Comparison of ENCODE assay signal across 17 cellular contexts in genomic region chrX:47514553-47515235, GRCh38. TPM values are rescaled to one million over a fixed set of nuclear protein-coding genes. Genes with fewer than 3 reads are reported as not detected.
DNase-seq lines count a peak whose midpoint lies in the region; TF ChIP-seq lines count a peak whose summit lies in the region.
"Had no signal": no experiment of that assay in that cellular context is flagged by ENCODE, and none has a peak within 500 bp of the region (broad histone marks: within the 10 kb centered on the region; RNA-seq: fewer than 3 reads in every experiment).

No MANE protein-coding gene starts in this region.

- peaks cover 14% of the 10 kb centered on the region for H3K4me1 Mint-ChIP-seq in brain

- no peak for TF ChIP-seq CTCF in brain (conservative IDR thresholded peaks at IDR 0.05)

- H3K36me3 Mint-ChIP-seq in brain = no peaks in the 10 kb centered on the region

- no peak overlapping the region for H4K8ac ChIP-seq in mesendoderm (ENCODE audit: low read depth, low read length)

- H3K9ac ChIP-seq in mesendoderm (ENCODE audit: low read length) = no peak overlapping the region

- H3K79me2 ChIP-seq in mesendoderm (ENCODE audit: control insufficient read depth, insufficient read depth, low read length) = no peaks in the 10 kb centered on the region

- no CpG with 5 or more reads among the region's 6 CpGs for WGBS in mesendoderm (ENCODE audit: extremely low coverage, insufficient coverage, low lambda C conversion rate)

- H4K5ac ChIP-seq in mesendoderm (ENCODE audit: low read length) = no peak overlapping the region

- H3K4ac ChIP-seq in mesendoderm (ENCODE audit: low read depth, low read length) = no peak overlapping the region

- H3K18ac ChIP-seq in mesendoderm (ENCODE audit: low read length) = no peak overlapping the region

- DNase-seq in A172 (ENCODE audit: low spot score) = peak; percentile 69
- peak; percentile 82 for DNase-seq in HCEC 1CT
- DNase-seq in kidney glomerular epithelial cell (lab: John Stamatoyannopoulos, UW) = peak; percentile 15
- no peak for DNase-seq in ACHN
- no peak for DNase-seq in NOMO-1 treated with dmso at 0.1 percent for 144 hours (lab: John Stamatoyannopoulos, UW; ENCODE audit: unreplicated experiment)
- DNase-seq in mesendoderm = no peak
- DNase-seq in NCI-H1092 treated with DMSO at 0.1 percent for 48 hours (lab: John Stamatoyannopoulos, UW) = no peak
- DNase-seq: effector CD4-positive, alpha-beta T cell; H7; heart left ventricle; left ventricle myocardium superior; NCI-H2081 treated with DMSO at 0.1 percent for 48 hours; upper lobe of right lung; WERI-Rb-1 had no signal

- no peak overlapping the region for H2BK15ac ChIP-seq in mesendoderm (replicated peaks; ENCODE audit: low read depth)

- in situ Hi-C loops in ACHN (cut with HindIII; ENCODE audit: low pct_ligation_motif_present, low pct_unique_long_range_greater_than_20kb, low sequenced_read_pairs) = no loop called here

- no peaks in the 10 kb centered on the region for H3K36me3 ChIP-seq in mesendoderm (ENCODE audit: control insufficient read depth, insufficient read depth, low read length)
- H3K36me3 ChIP-seq: heart left ventricle, upper lobe of right lung, WERI-Rb-1 had no signal

- no peak overlapping the region for H3K23ac ChIP-seq in mesendoderm (ENCODE audit: low read length)

- no peak overlapping the region for H3K4me2 ChIP-seq in mesendoderm (ENCODE audit: low read length)

- H3K27ac ChIP-seq in mesendoderm (ENCODE audit: low read depth, low read length) = no peak overlapping the region
- H3K27ac ChIP-seq: heart left ventricle, HL-60, SK-N-MC, upper lobe of right lung, WERI-Rb-1 had no signal

- H3K4me1 ChIP-seq in mesendoderm (ENCODE audit: control insufficient read depth, low read depth, low read length) = no peaks in the 10 kb centered on the region
- H3K4me1 ChIP-seq: upper lobe of right lung had no signal

- no peak overlapping the region for H2AK5ac ChIP-seq in mesendoderm (ENCODE audit: low read length)

- H2BK120ac ChIP-seq in mesendoderm (ENCODE audit: low read depth, low read length) = no peak overlapping the region

- no peak overlapping the region for H3K56ac ChIP-seq in mesendoderm (ENCODE audit: low read length)

- no peaks in the 10 kb centered on the region for H3K27me3 Mint-ChIP-seq in brain

- no peak overlapping the region for H2BK5ac ChIP-seq in mesendoderm (ENCODE audit: low read length)

- peak overlapping the region; percentile 4 to 50 (median 38) for H3K4me3 Mint-ChIP-seq in brain

- peak overlapping the region in 1 of 5 experiments; percentile 15 for H3K27ac Mint-ChIP-seq in brain

- H3K27me3 ChIP-seq in mesendoderm (ENCODE audit: insufficient read depth, low read length, poor library complexity) = no peaks in the 10 kb centered on the region
- H3K27me3 ChIP-seq: upper lobe of right lung had no signal

- H3K79me1 ChIP-seq in mesendoderm (ENCODE audit: low read length) = no peaks in the 10 kb centered on the region

- peaks cover 0 to 5% (median 0%) of the 10 kb centered on the region in 5 experiments for H3K9me3 Mint-ChIP-seq in brain

- H3K4me3 ChIP-seq in mesendoderm (ENCODE audit: low read length) = no peak overlapping the region
- H3K4me3 ChIP-seq: upper lobe of right lung had no signal

RNA-seq across cellular contexts. Expression of gene ZNF41, which starts 31.7 kb away (rescaled TPM):
- 6.0 and 8.0 TPM in 2 replicates for total RNA-seq in A172 (2014; rRNA removed; shearing (Covaris generic))
- 5.0 TPM for polyA plus RNA-seq in brain (ENCODE audit: insufficient read depth, low read depth, low replicate concordance)
- 2.8 TPM for polyA plus RNA-seq in mesendoderm (2013, experiment 1 of 2)
- polyA plus RNA-seq in mesendoderm (2013, experiment 2 of 2) = 2.7 TPM

RNA-seq across cellular contexts. Expression of gene ARAF, which starts 46.3 kb away (rescaled TPM):
- 27.8 and 34.0 TPM in 2 replicates for total RNA-seq in A172 (2014; rRNA removed; shearing (Covaris generic))
- polyA plus RNA-seq in brain (ENCODE audit: insufficient read depth, low read depth, low replicate concordance) = 55.5 TPM
- 42.4 TPM for polyA plus RNA-seq in mesendoderm (2013, experiment 1 of 2)
- 41.0 TPM for polyA plus RNA-seq in mesendoderm (2013, experiment 2 of 2)

Comparison
In these comparisons a context has a peak if more than half of its experiments do, and no peak if none do; other contexts are left out.
1. DNase-seq: peak in A172 (single experiment), HCEC 1CT (single experiment) and kidney glomerular epithelial cell (single experiment); none in ACHN (single experiment), NOMO-1 treated with dmso at 0.1 percent for 144 hours (single experiment), mesendoderm (single experiment) and NCI-H1092 treated with DMSO at 0.1 percent for 48 hours (single experiment).